In genomic region chr7:131653418-131654248, GRCh38 we compare ENCODE assay signal across 10 cellular contexts.
DNase-seq lines count a peak whose midpoint lies in the region; TF ChIP-seq lines count a peak whose summit lies in the region.
"Had no signal": no experiment of that assay in that cellular context is flagged by ENCODE, and none has a peak within 500 bp of the region (broad histone marks: within the 10 kb centered on the region; RNA-seq: fewer than 3 reads in every experiment).

No MANE protein-coding gene starts in this region.

- no peak for TF ChIP-seq POLR2A in transverse colon (IDR thresholded peaks at IDR 0.05)

- peaks cover 23% of the 10 kb centered on the region for H3K4me1 ChIP-seq in PC-9 (replicated peaks; ENCODE audit: insufficient read depth)
- peaks cover 0 to 4% (median 0%) of the 10 kb centered on the region in 4 donors for H3K4me1 ChIP-seq in transverse colon

- CTCF ChIA-PET in PC-9 (lab: Charles Lee): interaction anchor here (0.7 to 1.1 kb wide), 4 partner anchors 58 to 757 kb away, joined by 3 to 8 read pairs (median 4); no protein-coding TSS in a partner anchor

- no peaks in the 10 kb centered on the region for H3K36me3 ChIP-seq in PC-9 (ENCODE audit: low read depth)
- no peaks in the 10 kb centered on the region for H3K36me3 ChIP-seq in transverse colon
- H3K36me3 ChIP-seq: BLaER1 treated with 17β-estradiol and CSF1 and Interleukin-3, amounts not matched to agents 10 nM and 100 nM had no signal

- WGBS in transverse colon (ENCODE audit: low coverage in 1 of 2), 2 donors: 39 to 53% methylated on average over 6 to 12 of the region's 12 CpGs

- BruUV-seq in PC-9 (replicated peaks; lab: Mats Ljungman, UMichigan): no TSS peak

- no peaks in the 10 kb centered on the region for H3K27me3 ChIP-seq in PC-9 (ENCODE audit: insufficient read depth, low read depth)
- H3K27me3 ChIP-seq in transverse colon: peaks cover 3% of the 10 kb centered on the region
- H3K27me3 ChIP-seq: BLaER1 treated with 17β-estradiol and CSF1 and Interleukin-3, amounts not matched to agents 10 nM and 100 nM had no signal

- no peaks in the 10 kb centered on the region for H3K9me2 ChIP-seq in PC-9 (ENCODE audit: insufficient read depth)

- DNase-seq in A172 (ENCODE audit: low spot score) (peak; percentile 90), ELR (ENCODE audit: low read depth) (peak; percentile 82), PC-9 (peak in 1 of 2 experiments; percentile 23), glomerular visceral epithelial cell (ENCODE audit: extremely low spot score) (peak; percentile 5), hepatic stellate cell (ENCODE audit: low spot score) (no peak), transverse colon (no peak), GM20000 (ENCODE audit: low spot score) (no peak), middle frontal gyrus (ENCODE audit: extremely low spot score, low spot score) (no peak)
- DNase-seq: activated T-cell treated with anti-CD3 and anti-CD28 coated beads, Interleukin-2, amount 50 U/mL, for 4 hours had no signal

- no peak for TF ChIP-seq EP300 in transverse colon (IDR thresholded peaks at IDR 0.05; ENCODE audit: low read depth)

- no peaks in the 10 kb centered on the region for H3K79me2 ChIP-seq in PC-9 (ENCODE audit: low read depth)

- H3K27ac ChIP-seq in PC-9: peak overlapping the region; percentile 54
- no peak overlapping the region for H3K27ac ChIP-seq in transverse colon
- H3K27ac ChIP-seq: BLaER1 treated with 17β-estradiol and CSF1 and Interleukin-3, amounts not matched to agents 10 nM and 100 nM had no signal

- no peaks in the 10 kb centered on the region for H4K20me1 ChIP-seq in PC-9 (ENCODE audit: insufficient read depth)

- intact Hi-C loops in PC-9 (cut with micrococcal nuclease; ENCODE audit: unreplicated experiment): loop anchor here (1.0 to 10.0 kb wide), 3 partner anchors 108 to 759 kb away; no protein-coding TSS in a partner anchor
- intact Hi-C loops in transverse colon (cut with DNase I; ENCODE audit: low total_unique reads): loop anchor here (2.0 kb wide), 1 partner anchor 147 kb away; no protein-coding TSS in a partner anchor

- H3K9me3 ChIP-seq in PC-9 (ENCODE audit: insufficient read depth, low read depth): no peaks in the 10 kb centered on the region
- H3K9me3 ChIP-seq in transverse colon: no peaks in the 10 kb centered on the region
- H3K9me3 ChIP-seq: BLaER1 treated with 17β-estradiol and CSF1 and Interleukin-3, amounts not matched to agents 10 nM and 100 nM had no signal

- peak overlapping the region; percentile 58 for H3K4me2 ChIP-seq in PC-9
- H3K4me2 ChIP-seq: BLaER1 treated with 17β-estradiol and CSF1 and Interleukin-3, amounts not matched to agents 10 nM and 100 nM had no signal

- peaks cover 16% of the 10 kb centered on the region for H3F3A ChIP-seq in PC-9 (ENCODE audit: insufficient read depth, low read depth)

- POLR2A ChIA-PET in PC-9 (lab: Charles Lee; ENCODE audit: unreplicated experiment): interaction anchor here (0.6 to 0.9 kb wide), 3 partner anchors 14 to 661 kb away, joined by 3 to 6 read pairs (median 4); no protein-coding TSS in a partner anchor

- H2AFZ ChIP-seq in PC-9: no peak overlapping the region

- in situ Hi-C loops in transverse colon (cut with MboI; ENCODE audit: low pct_ligation_motif_present in 1 of 4, low pct_unique_long_range_greater_than_20kb in 1 of 4, low sequenced_read_pairs in 3 of 4): loop anchor here in 2 of 4 donors (10.0 kb wide), 1 partner anchor 139 kb away; no protein-coding TSS in a partner anchor

- H3K4me3 ChIP-seq in PC-9 (peak overlapping the region; percentile 30; the same call in 1 of the 2 replicates), transverse colon (no peak overlapping the region)
- H3K4me3 ChIP-seq: BLaER1 treated with 17β-estradiol and CSF1 and Interleukin-3, amounts not matched to agents 10 nM and 100 nM had no signal

- TF ChIP-seq CTCF in PC-9 (conservative IDR thresholded peaks at IDR 0.05) (no peak), transverse colon (IDR thresholded peaks at IDR 0.05) (no peak), GM20000 (IDR thresholded peaks at IDR 0.05; ENCODE audit: extremely low read depth, missing control alignments) (no peak)

Comparison
In these comparisons a context has a peak if more than half of its experiments do, and no peak if none do; other contexts are left out.
1. DNase-seq: peak in A172 (single experiment), ELR (single experiment) and glomerular visceral epithelial cell (single experiment); none in hepatic stellate cell (single experiment), transverse colon (single experiment), GM20000 (single experiment) and middle frontal gyrus (single experiment).